25 cellular contexts compared by ENCODE assay signal in the genomic region with DNA sequence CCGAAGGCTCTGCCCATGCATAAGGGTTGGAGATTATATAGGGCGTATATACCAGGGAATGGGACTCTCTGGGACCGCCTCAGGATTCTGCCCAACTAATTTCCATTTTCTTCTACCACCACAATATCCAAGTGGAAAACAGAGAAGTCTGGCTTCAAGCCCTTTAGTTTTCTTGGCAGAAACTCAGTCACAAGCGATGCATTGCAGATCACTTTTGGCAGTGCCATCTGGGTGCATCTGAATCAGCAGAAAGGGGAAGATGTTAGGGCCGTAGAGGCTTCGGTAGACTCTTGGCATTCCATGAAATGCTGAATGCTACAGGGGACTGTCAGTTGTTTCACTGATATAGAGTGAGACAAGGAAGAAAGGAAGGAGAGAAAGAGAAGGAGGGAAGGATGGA.
"Had no signal": no experiment of that assay in that cellular context is flagged by ENCODE, and none has a peak within 500 bp of the region (broad histone marks: within the 10 kb centered on the region; RNA-seq: fewer than 3 reads in every experiment).

No MANE protein-coding gene starts in this region.

- H3K27me3 Mint-ChIP-seq: activated B cell treated with CpG ODN at 0.5 μM for 24 hours; activated CD8-positive, alpha-beta T cell treated with anti-CD3 and anti-CD28 coated beads for 36 hours; activated naive CD8-positive, alpha-beta T cell treated with anti-CD3 and anti-CD28 coated beads, Interleukin-2, amount 10 ng/mL, durations not matched to agents 7 days and 5 days; T-cell had no signal

- H3K4me3 Mint-ChIP-seq: activated B cell treated with CpG ODN at 0.5 μM for 24 hours; activated CD8-positive, alpha-beta T cell treated with anti-CD3 and anti-CD28 coated beads for 36 hours; activated naive CD8-positive, alpha-beta T cell treated with anti-CD3 and anti-CD28 coated beads, Interleukin-2, amount 10 ng/mL, durations not matched to agents 7 days and 5 days; activated T-cell treated with anti-CD3 and anti-CD28 coated beads, Interleukin-2, amount 50 U/mL, for 72 hours; T-cell had no signal

- H3K27ac Mint-ChIP-seq: activated B cell treated with CpG ODN at 0.5 μM for 24 hours; activated CD8-positive, alpha-beta T cell treated with anti-CD3 and anti-CD28 coated beads for 36 hours; activated naive CD8-positive, alpha-beta T cell treated with anti-CD3 and anti-CD28 coated beads, Interleukin-2, amount 10 ng/mL, durations not matched to agents 7 days and 5 days; activated T-cell treated with anti-CD3 and anti-CD28 coated beads, Interleukin-2, amount 50 U/mL, for 72 hours; activated T-helper 2 cell treated with anti-CD3 and anti-CD28 coated beads, Interferon-gamma antibody, Interleukin-2, Interleukin-4, amounts not matched to agents 10 μg/mL and 5 μg/mL and 100 μg/mL, durations not matched to agents 14 hours and 24 hours and 36 hours; T-cell had no signal

- DNase-seq: activated B cell treated with CpG ODN at 0.5 μM for 24 hours; activated CD4-positive, alpha-beta T cell treated with anti-CD3 and anti-CD28 coated beads for 1 hour; activated CD4-positive, alpha-beta T cell treated with anti-CD3 and anti-CD28 coated beads, Interleukin-2, amount 50 U/mL, for 1 hour; activated CD8-positive, alpha-beta memory T cell treated with anti-CD3 and anti-CD28 coated beads, Interleukin-2, amount 50 U/mL, for 4 hours; activated CD8-positive, alpha-beta T cell treated with anti-CD3 and anti-CD28 coated beads for 36 hours; activated naive CD4-positive, alpha-beta T cell treated with anti-CD3 and anti-CD28 coated beads, Interleukin-2, amount 50 U/mL, for 16 hours; activated naive CD8-positive, alpha-beta T cell treated with anti-CD3 and anti-CD28 coated beads, Interleukin-2, amount 10 ng/mL, durations not matched to agents 7 days and 5 days; activated T-cell treated with anti-CD3 and anti-CD28 coated beads, Interleukin-2, amount 50 U/mL, for 72 hours; adrenal gland; NCI-H1092; NCI-H1417 treated with DMSO at 0.1 percent for 48 hours; NCI-H1694; NCI-H2029; NCI-H2107; NCI-H2171 treated with DMSO at 0.1 percent for 48 hours; NCI-H345; NCI-H510A; NCI-H526 treated with DMSO at 0.1 percent for 48 hours; NCI-H82; OCI-M1; RPMI8226; T-cell; T-helper 2 cell; T1000 had no signal

- H3K4me1 Mint-ChIP-seq: activated B cell treated with CpG ODN at 0.5 μM for 24 hours; activated naive CD8-positive, alpha-beta T cell treated with anti-CD3 and anti-CD28 coated beads, Interleukin-2, amount 10 ng/mL, durations not matched to agents 7 days and 5 days had no signal

- H3K9me3 Mint-ChIP-seq: activated B cell treated with CpG ODN at 0.5 μM for 24 hours had no signal

- H3K36me3 Mint-ChIP-seq: activated naive CD8-positive, alpha-beta T cell treated with anti-CD3 and anti-CD28 coated beads, Interleukin-2, amount 10 ng/mL, durations not matched to agents 7 days and 5 days had no signal
